8 cellular contexts compared by ENCODE assay signal in genomic region chr7:12496901-12497674, GRCh38.
A peak's percentile ranks its signal among the peaks of the same experiment; 100 is the strongest.
DNase-seq lines count a peak whose midpoint lies in the region; ATAC-seq, FAIRE-seq and TF ChIP-seq lines count a peak whose summit lies in the region.
"Not testable (repeated sequence)": the region's sequence is repeated elsewhere in the genome, so short reads cannot be mapped to it uniquely, and the experiment has no call there.

No MANE protein-coding gene starts in this region.

- H3K27ac ChIP-seq in SU-DHL-6 (ENCODE audit: low read depth, low read length); left ventricle myocardium inferior (replicated peaks); pancreas: not testable (repeated sequence)

- intact Hi-C loops in left ventricle myocardium inferior (cut with micrococcal nuclease), result loop anchor here (10.0 kb wide), 1 partner anchor 1072 kb away; no protein-coding TSS in a partner anchor
- intact Hi-C loops in pancreas (cut with DNase I), result not testable (repeated sequence)

- H2AFZ ChIP-seq in Loucy (ENCODE audit: low read length); SU-DHL-6 (ENCODE audit: low read depth, low read length, severe bottlenecking): not testable (repeated sequence)

- not testable (repeated sequence) for H3K27me3 ChIP-seq in Loucy (ENCODE audit: insufficient read depth, low read length, poor library complexity, severe bottlenecking); SU-DHL-6 (ENCODE audit: low read length); left ventricle myocardium inferior (ENCODE audit: low read depth); pancreas

- not testable (repeated sequence) for H3K9me2 ChIP-seq in Loucy (replicated peaks; ENCODE audit: low read depth, low read length); SU-DHL-6 (replicated peaks; ENCODE audit: insufficient read depth, low read length)

- WGBS in pancreas, 2 donors, result 60 to 65% methylated on average over 18 to 26 of the region's 31 CpGs

- H3K79me2 ChIP-seq in Loucy (ENCODE audit: insufficient read depth, low read length); SU-DHL-6 (ENCODE audit: insufficient read depth, low read length): not testable (repeated sequence)

- not testable (repeated sequence) for H3K9me3 ChIP-seq in Loucy (ENCODE audit: insufficient read depth, low read depth, low read length); SU-DHL-6 (ENCODE audit: insufficient read depth, low read length); left ventricle myocardium inferior (replicated peaks); pancreas

- peak; percentile 69 for TF ChIP-seq CTCF in Loucy (conservative IDR thresholded peaks at IDR 0.05; ENCODE audit: low read length)
- peak; percentile 37 for TF ChIP-seq CTCF in SU-DHL-6 (IDR thresholded peaks at IDR 0.05; ENCODE audit: insufficient read depth, low read length, poor library complexity, severe bottlenecking)
- peak; percentile 49 for TF ChIP-seq CTCF in left ventricle myocardium inferior (IDR thresholded peaks at IDR 0.05; ENCODE audit: borderline replicate concordance)
- peak in 3 of 4 donors; percentile 9 to 35 (median 27) for TF ChIP-seq CTCF in pancreas (IDR thresholded peaks at IDR 0.05)

- H3K4me3 ChIP-seq in Loucy (ENCODE audit: low read length, poor library complexity, severe bottlenecking); SU-DHL-6 (ENCODE audit: insufficient read depth, low read length, poor library complexity, severe bottlenecking): not testable (repeated sequence)
- H3K4me3 ChIP-seq in left ventricle myocardium inferior (peak overlapping the region; percentile 17), pancreas (peak overlapping the region in 2 of 4 donors; percentile 5 to 24)

- FAIRE-seq in pancreas (lab: Jason Lieb, UNC), result peak; percentile 75

- H3K4me2 ChIP-seq in Loucy (ENCODE audit: low read depth, low read length, poor library complexity, severe bottlenecking); SU-DHL-6 (ENCODE audit: low read depth, low read length, poor library complexity, severe bottlenecking): not testable (repeated sequence)

- not testable (repeated sequence) for H3K36me3 ChIP-seq in Loucy (ENCODE audit: insufficient read depth, low read length); SU-DHL-6 (ENCODE audit: low read length); left ventricle myocardium inferior; pancreas

- H3F3A ChIP-seq in Loucy (ENCODE audit: low read depth); SU-DHL-6 (ENCODE audit: insufficient read depth): not testable (repeated sequence)

- not testable (repeated sequence) for H4K20me1 ChIP-seq in Loucy (ENCODE audit: insufficient read depth, low read length, poor library complexity, severe bottlenecking); SU-DHL-6 (ENCODE audit: low read depth, low read length)

- ATAC-seq in GM18502 (IDR thresholded peaks at IDR 0.05; ENCODE audit: poor library complexity, unreplicated experiment), result peak; percentile 69
- peak in 1 of 4 donors; percentile 71 for ATAC-seq in pancreas

- not testable (repeated sequence) for H3K9ac ChIP-seq in Loucy (ENCODE audit: low read depth, low read length, poor library complexity, severe bottlenecking); SU-DHL-6 (ENCODE audit: low read length)

- not testable (repeated sequence) for H3K4me1 ChIP-seq in Loucy (ENCODE audit: insufficient read depth, low read length, poor library complexity, severe bottlenecking); left ventricle myocardium inferior; pancreas

- DNase-seq in AG20443 (ENCODE audit: low spot score), result peak; percentile 41
- peak; percentile 58 for DNase-seq in NCI-H460 (ENCODE audit: extremely low read depth, low read depth)
- peak; percentile 13 for DNase-seq in central memory CD4-positive, alpha-beta T cell
- not testable (repeated sequence) for DNase-seq in left ventricle myocardium inferior, pancreas
